In genomic region chr2:55519908-55520885, GRCh38 we compare ENCODE assay signal across 8 cellular contexts. TPM values are rescaled to one million over a fixed set of nuclear protein-coding genes. Genes with fewer than 3 reads are reported as not detected.
A peak's percentile ranks its signal among the peaks of the same experiment; 100 is the strongest.
DNase-seq lines count a peak whose midpoint lies in the region; ATAC-seq lines count a peak whose summit lies in the region.

No MANE protein-coding gene starts in this region.

- H3K27me3 ChIP-seq in muscle layer of colon (ENCODE audit: control insufficient read depth in 1 of 2, insufficient read depth in 2 of 2, low read length in 2 of 2), result no peaks in the 10 kb centered on the region

- peak; percentile 38 to 85 (median 63) for DNase-seq in NCI-H1417 (lab: John Stamatoyannopoulos, UW)
- no peak for DNase-seq in NCI-H1417 treated with DMSO at 0.1 percent for 48 hours (lab: John Stamatoyannopoulos, UW)
- DNase-seq in H4 (ENCODE audit: low spot score), result peak; percentile 11
- DNase-seq in M059J (ENCODE audit: low read depth), result peak; percentile 49
- peak; percentile 14 for DNase-seq in activated CD8-positive, alpha-beta memory T cell treated with anti-CD3 and anti-CD28 coated beads, Interleukin-2, amount 50 U/mL, for 24 hours (ENCODE audit: extremely low read depth)
- peak in 27 of 49 donors; percentile 10 to 68 (median 42) for DNase-seq in substantia nigra (lab: John Stamatoyannopoulos, UW)

- H3K36me3 ChIP-seq in muscle layer of colon (ENCODE audit: insufficient read depth, low read length), result peaks cover 15% of the 10 kb centered on the region

- no peaks in the 10 kb centered on the region for H3K9me3 ChIP-seq in muscle layer of colon (ENCODE audit: low read length)

- H3K27ac ChIP-seq in muscle layer of colon (ENCODE audit: low read depth, low read length) (peak overlapping the region; percentile 90), substantia nigra (ENCODE audit: low read depth, low read length, poor library complexity, severe bottlenecking) (peak overlapping the region; percentile 73)

- H3K4me1 ChIP-seq in muscle layer of colon (ENCODE audit: insufficient read depth, low read length), result peaks cover 10% of the 10 kb centered on the region

- peak; percentile 14 for ATAC-seq in esophagus mucosa

- peak overlapping the region; percentile 87 for H3K9ac ChIP-seq in muscle layer of colon (ENCODE audit: low read length)

- peak overlapping the region; percentile 96 to 97 for H3K4me3 ChIP-seq in muscle layer of colon (ENCODE audit: low read depth in 1 of 2, low read length in 2 of 2)

RNA-seq across cellular contexts. Expression of gene CFAP36, which starts 0.7 kb away (rescaled TPM):
- 31.6 and 42.5 TPM in 2 replicates for total RNA-seq in H4 (2014; rRNA removed; shearing (Covaris generic))
- total RNA-seq in M059J (2014; rRNA removed; shearing (Covaris generic)), result 20.5 and 25.3 TPM in 2 replicates
- 15.9 TPM for total RNA-seq in esophagus mucosa
